1 cellular context compared by ENCODE assay signal in the genomic region with DNA sequence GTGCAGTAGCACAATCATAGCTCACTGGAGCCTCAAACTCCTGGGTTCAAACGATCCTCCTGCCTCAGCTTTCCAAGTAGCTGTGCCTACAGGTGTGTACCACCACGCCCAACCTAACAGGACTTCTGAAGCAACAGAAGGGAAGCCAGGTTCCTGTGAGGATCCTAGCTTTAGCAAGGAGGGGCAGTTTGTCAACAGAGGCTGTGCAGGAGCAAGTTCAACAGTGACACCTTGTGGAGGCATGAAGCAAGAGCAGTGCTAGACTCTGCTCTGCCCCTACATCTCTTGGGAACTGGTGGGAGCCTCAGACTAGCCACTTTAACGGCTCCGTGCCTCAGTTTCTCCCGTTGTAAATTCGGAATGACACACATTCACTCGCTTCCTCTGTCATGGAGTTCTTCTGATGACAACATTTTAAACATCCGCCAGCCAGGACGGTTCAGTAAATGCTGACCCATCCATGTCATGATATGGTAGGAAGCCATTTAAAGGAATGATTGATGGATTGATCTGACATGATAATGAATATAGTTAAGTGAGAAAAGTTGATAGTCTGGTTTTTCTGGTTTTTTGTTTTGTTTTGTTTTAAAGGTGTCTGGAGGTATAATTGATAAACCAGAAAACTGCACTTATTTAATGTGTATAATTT.
A peak's percentile ranks its signal among the peaks of the same experiment; 100 is the strongest.
TF ChIP-seq lines count a peak whose summit lies in the region.

No MANE protein-coding gene starts in this region.

TF ChIP-seq in HepG2, 621 proteins besides CTCF, POLR2A, EP300 and RAD21 (continued from another document and continues in another):
- TF ChIP-seq, protein P1, sequence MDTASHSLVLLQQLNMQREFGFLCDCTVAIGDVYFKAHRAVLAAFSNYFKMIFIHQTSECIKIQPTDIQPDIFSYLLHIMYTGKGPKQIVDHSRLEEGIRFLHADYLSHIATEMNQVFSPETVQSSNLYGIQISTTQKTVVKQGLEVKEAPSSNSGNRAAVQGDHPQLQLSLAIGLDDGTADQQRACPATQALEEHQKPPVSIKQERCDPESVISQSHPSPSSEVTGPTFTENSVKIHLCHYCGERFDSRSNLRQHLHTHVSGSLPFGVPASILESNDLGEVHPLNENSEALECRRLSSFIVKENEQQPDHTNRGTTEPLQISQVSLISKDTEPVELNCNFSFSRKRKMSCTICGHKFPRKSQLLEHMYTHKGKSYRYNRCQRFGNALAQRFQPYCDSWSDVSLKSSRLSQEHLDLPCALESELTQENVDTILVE (CRISPR knock-in tag; IDR thresholded peaks at IDR 0.05), result no peak
- TF ChIP-seq TOE1 (CRISPR knock-in tag; IDR thresholded peaks at IDR 0.05) (no peak), HOXA3 (CRISPR knock-in tag; IDR thresholded peaks at IDR 0.05) (peak; percentile 60), ZNF737 (CRISPR knock-in tag; IDR thresholded peaks at IDR 0.05; ENCODE audit: borderline replicate concordance) (no peak), ZNF629 (CRISPR knock-in tag; conservative IDR thresholded peaks at IDR 0.05) (no peak), MAFF (IDR thresholded peaks at IDR 0.05; ENCODE audit: low read depth, low read length) (no peak), ZNF446 (CRISPR knock-in tag; IDR thresholded peaks at IDR 0.05) (no peak), FOSL2 (CRISPR knock-in tag; IDR thresholded peaks at IDR 0.05) (no peak), ZBTB8A (CRISPR knock-in tag; IDR thresholded peaks at IDR 0.05; ENCODE audit: borderline replicate concordance, low read depth) (no peak), EED (CRISPR knock-in tag; IDR thresholded peaks at IDR 0.05) (no peak), GABPA (IDR thresholded peaks at IDR 0.05; ENCODE audit: low read depth, low read length) (no peak), GABPA (CRISPR knock-in tag; IDR thresholded peaks at IDR 0.05; ENCODE audit: low read depth) (no peak), ZNF747 (CRISPR knock-in tag; IDR thresholded peaks at IDR 0.05; ENCODE audit: borderline replicate concordance) (no peak), ZNF496 (CRISPR knock-in tag; IDR thresholded peaks at IDR 0.05; ENCODE audit: insufficient replicate concordance) (no peak), KLF13 (CRISPR knock-in tag; IDR thresholded peaks at IDR 0.05) (no peak), ZNF124 (CRISPR knock-in tag; IDR thresholded peaks at IDR 0.05) (no peak), CCAR2 (optimal IDR thresholded peaks at IDR 0.05; ENCODE audit: low read depth, low read length) (no peak), HMG20A (CRISPR knock-in tag; IDR thresholded peaks at IDR 0.05; ENCODE audit: borderline replicate concordance) (no peak), MTA1 (CRISPR knock-in tag; IDR thresholded peaks at IDR 0.05; ENCODE audit: borderline replicate concordance) (no peak), SOX6 (IDR thresholded peaks at IDR 0.05) (no peak), SOX6 (CRISPR knock-in tag; IDR thresholded peaks at IDR 0.05) (no peak), NFE2L2 (IDR thresholded peaks at IDR 0.05; ENCODE audit: low read length) (no peak), ZNF180 (CRISPR knock-in tag; IDR thresholded peaks at IDR 0.05; ENCODE audit: borderline replicate concordance, low read depth) (no peak), ZNF501 (CRISPR knock-in tag; IDR thresholded peaks at IDR 0.05) (no peak), SMC3 (IDR thresholded peaks at IDR 0.05; ENCODE audit: low read length) (peak; percentile 85), ZBTB38 (CRISPR knock-in tag; IDR thresholded peaks at IDR 0.05) (no peak), ZNF343 (CRISPR knock-in tag; IDR thresholded peaks at IDR 0.05) (no peak), NCOA1 (CRISPR knock-in tag; IDR thresholded peaks at IDR 0.05) (no peak)
- TF ChIP-seq, protein P2, sequence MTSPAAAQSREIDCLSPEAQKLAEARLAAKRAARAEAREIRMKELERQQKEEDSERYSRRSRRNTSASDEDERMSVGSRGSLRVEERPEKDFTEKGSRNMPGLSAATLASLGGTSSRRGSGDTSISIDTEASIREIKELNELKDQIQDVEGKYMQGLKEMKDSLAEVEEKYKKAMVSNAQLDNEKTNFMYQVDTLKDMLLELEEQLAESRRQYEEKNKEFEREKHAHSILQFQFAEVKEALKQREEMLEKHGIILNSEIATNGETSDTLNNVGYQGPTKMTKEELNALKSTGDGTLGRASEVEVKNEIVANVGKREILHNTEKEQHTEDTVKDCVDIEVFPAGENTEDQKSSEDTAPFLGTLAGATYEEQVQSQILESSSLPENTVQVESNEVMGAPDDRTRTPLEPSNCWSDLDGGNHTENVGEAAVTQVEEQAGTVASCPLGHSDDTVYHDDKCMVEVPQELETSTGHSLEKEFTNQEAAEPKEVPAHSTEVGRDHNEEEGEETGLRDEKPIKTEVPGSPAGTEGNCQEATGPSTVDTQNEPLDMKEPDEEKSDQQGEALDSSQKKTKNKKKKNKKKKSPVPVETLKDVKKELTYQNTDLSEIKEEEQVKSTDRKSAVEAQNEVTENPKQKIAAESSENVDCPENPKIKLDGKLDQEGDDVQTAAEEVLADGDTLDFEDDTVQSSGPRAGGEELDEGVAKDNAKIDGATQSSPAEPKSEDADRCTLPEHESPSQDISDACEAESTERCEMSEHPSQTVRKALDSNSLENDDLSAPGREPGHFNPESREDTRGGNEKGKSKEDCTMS (CRISPR knock-in tag; conservative IDR thresholded peaks at IDR 0.05), result no peak
- TF ChIP-seq, protein P3, sequence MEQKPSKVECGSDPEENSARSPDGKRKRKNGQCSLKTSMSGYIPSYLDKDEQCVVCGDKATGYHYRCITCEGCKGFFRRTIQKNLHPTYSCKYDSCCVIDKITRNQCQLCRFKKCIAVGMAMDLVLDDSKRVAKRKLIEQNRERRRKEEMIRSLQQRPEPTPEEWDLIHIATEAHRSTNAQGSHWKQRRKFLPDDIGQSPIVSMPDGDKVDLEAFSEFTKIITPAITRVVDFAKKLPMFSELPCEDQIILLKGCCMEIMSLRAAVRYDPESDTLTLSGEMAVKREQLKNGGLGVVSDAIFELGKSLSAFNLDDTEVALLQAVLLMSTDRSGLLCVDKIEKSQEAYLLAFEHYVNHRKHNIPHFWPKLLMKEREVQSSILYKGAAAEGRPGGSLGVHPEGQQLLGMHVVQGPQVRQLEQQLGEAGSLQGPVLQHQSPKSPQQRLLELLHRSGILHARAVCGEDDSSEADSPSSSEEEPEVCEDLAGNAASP (CRISPR knock-in tag; IDR thresholded peaks at IDR 0.05; ENCODE audit: borderline replicate concordance), result no peak
- TF ChIP-seq, protein P4, sequence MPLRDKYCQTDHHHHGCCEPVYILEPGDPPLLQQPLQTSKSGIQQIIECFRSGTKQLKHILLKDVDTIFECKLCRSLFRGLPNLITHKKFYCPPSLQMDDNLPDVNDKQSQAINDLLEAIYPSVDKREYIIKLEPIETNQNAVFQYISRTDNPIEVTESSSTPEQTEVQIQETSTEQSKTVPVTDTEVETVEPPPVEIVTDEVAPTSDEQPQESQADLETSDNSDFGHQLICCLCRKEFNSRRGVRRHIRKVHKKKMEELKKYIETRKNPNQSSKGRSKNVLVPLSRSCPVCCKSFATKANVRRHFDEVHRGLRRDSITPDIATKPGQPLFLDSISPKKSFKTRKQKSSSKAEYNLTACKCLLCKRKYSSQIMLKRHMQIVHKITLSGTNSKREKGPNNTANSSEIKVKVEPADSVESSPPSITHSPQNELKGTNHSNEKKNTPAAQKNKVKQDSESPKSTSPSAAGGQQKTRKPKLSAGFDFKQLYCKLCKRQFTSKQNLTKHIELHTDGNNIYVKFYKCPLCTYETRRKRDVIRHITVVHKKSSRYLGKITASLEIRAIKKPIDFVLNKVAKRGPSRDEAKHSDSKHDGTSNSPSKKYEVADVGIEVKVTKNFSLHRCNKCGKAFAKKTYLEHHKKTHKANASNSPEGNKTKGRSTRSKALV (CRISPR knock-in tag; IDR thresholded peaks at IDR 0.05), result no peak
- TF ChIP-seq, protein P5, sequence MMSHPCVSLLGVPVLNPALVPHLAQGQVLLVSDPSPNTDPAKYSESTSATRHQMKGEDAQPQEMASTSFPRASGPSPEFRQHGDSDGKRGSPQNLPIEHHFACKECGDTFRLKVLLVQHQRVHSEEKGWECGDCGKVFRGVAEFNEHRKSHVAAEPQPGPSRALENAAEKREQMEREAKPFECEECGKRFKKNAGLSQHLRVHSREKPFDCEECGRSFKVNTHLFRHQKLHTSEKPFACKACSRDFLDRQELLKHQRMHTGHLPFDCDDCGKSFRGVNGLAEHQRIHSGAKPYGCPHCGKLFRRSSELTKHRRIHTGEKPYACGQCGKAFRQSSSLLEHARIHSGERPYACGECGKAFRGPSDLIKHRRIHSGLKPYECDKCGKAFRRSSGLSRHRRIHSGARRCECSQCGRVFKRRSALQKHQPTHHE (CRISPR knock-in tag; IDR thresholded peaks at IDR 0.05; ENCODE audit: borderline replicate concordance), result no peak
- TF ChIP-seq, protein P6, sequence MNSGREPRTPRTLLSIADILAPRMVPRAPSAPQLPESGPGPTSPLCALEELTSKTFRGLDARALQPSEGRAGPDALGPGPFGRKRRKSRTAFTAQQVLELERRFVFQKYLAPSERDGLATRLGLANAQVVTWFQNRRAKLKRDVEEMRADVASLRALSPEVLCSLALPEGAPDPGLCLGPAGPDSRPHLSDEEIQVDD (CRISPR knock-in tag; IDR thresholded peaks at IDR 0.05; ENCODE audit: borderline replicate concordance), result no peak
- TF ChIP-seq, protein P7, sequence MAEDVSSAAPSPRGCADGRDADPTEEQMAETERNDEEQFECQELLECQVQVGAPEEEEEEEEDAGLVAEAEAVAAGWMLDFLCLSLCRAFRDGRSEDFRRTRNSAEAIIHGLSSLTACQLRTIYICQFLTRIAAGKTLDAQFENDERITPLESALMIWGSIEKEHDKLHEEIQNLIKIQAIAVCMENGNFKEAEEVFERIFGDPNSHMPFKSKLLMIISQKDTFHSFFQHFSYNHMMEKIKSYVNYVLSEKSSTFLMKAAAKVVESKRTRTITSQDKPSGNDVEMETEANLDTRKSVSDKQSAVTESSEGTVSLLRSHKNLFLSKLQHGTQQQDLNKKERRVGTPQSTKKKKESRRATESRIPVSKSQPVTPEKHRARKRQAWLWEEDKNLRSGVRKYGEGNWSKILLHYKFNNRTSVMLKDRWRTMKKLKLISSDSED (CRISPR knock-in tag; IDR thresholded peaks at IDR 0.05), result no peak
- TF ChIP-seq, protein P8, sequence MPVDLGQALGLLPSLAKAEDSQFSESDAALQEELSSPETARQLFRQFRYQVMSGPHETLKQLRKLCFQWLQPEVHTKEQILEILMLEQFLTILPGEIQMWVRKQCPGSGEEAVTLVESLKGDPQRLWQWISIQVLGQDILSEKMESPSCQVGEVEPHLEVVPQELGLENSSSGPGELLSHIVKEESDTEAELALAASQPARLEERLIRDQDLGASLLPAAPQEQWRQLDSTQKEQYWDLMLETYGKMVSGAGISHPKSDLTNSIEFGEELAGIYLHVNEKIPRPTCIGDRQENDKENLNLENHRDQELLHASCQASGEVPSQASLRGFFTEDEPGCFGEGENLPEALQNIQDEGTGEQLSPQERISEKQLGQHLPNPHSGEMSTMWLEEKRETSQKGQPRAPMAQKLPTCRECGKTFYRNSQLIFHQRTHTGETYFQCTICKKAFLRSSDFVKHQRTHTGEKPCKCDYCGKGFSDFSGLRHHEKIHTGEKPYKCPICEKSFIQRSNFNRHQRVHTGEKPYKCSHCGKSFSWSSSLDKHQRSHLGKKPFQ (CRISPR knock-in tag; IDR thresholded peaks at IDR 0.05; ENCODE audit: insufficient replicate concordance), result no peak
- TF ChIP-seq, protein P9, sequence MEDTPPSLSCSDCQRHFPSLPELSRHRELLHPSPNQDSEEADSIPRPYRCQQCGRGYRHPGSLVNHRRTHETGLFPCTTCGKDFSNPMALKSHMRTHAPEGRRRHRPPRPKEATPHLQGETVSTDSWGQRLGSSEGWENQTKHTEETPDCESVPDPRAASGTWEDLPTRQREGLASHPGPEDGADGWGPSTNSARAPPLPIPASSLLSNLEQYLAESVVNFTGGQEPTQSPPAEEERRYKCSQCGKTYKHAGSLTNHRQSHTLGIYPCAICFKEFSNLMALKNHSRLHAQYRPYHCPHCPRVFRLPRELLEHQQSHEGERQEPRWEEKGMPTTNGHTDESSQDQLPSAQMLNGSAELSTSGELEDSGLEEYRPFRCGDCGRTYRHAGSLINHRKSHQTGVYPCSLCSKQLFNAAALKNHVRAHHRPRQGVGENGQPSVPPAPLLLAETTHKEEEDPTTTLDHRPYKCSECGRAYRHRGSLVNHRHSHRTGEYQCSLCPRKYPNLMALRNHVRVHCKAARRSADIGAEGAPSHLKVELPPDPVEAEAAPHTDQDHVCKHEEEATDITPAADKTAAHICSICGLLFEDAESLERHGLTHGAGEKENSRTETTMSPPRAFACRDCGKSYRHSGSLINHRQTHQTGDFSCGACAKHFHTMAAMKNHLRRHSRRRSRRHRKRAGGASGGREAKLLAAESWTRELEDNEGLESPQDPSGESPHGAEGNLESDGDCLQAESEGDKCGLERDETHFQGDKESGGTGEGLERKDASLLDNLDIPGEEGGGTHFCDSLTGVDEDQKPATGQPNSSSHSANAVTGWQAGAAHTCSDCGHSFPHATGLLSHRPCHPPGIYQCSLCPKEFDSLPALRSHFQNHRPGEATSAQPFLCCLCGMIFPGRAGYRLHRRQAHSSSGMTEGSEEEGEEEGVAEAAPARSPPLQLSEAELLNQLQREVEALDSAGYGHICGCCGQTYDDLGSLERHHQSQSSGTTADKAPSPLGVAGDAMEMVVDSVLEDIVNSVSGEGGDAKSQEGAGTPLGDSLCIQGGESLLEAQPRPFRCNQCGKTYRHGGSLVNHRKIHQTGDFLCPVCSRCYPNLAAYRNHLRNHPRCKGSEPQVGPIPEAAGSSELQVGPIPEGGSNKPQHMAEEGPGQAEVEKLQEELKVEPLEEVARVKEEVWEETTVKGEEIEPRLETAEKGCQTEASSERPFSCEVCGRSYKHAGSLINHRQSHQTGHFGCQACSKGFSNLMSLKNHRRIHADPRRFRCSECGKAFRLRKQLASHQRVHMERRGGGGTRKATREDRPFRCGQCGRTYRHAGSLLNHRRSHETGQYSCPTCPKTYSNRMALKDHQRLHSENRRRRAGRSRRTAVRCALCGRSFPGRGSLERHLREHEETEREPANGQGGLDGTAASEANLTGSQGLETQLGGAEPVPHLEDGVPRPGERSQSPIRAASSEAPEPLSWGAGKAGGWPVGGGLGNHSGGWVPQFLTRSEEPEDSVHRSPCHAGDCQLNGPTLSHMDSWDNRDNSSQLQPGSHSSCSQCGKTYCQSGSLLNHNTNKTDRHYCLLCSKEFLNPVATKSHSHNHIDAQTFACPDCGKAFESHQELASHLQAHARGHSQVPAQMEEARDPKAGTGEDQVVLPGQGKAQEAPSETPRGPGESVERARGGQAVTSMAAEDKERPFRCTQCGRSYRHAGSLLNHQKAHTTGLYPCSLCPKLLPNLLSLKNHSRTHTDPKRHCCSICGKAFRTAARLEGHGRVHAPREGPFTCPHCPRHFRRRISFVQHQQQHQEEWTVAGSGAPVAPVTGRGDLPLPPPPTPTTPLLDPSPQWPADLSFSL (CRISPR knock-in tag; IDR thresholded peaks at IDR 0.05), result no peak
- TF ChIP-seq, protein P10, sequence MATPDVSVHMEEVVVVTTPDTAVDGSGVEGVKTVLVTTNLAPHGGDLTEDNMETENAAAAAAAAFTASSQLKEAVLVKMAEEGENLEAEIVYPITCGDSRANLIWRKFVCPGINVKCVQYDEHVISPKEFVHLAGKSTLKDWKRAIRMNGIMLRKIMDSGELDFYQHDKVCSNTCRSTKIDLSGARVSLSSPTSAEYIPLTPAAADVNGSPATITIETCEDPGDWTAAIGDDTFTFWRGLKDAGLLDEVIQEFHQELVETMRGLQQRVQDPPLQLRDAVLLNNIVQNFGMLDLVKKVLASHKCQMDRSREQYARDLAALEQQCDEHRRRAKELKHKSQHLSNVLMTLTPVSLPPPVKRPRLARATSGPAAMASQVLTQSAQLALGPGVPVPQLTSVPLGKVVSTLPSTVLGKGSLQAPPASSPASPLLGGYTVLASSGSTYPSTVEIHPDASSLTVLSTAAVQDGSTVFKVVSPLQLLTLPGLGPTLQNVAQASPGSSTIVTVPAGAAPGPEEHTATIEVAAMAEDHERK (CRISPR knock-in tag; IDR thresholded peaks at IDR 0.05; ENCODE audit: low read depth), result no peak
